Comparison of ENCODE assay signal across 7 cellular contexts in the genomic region with DNA sequence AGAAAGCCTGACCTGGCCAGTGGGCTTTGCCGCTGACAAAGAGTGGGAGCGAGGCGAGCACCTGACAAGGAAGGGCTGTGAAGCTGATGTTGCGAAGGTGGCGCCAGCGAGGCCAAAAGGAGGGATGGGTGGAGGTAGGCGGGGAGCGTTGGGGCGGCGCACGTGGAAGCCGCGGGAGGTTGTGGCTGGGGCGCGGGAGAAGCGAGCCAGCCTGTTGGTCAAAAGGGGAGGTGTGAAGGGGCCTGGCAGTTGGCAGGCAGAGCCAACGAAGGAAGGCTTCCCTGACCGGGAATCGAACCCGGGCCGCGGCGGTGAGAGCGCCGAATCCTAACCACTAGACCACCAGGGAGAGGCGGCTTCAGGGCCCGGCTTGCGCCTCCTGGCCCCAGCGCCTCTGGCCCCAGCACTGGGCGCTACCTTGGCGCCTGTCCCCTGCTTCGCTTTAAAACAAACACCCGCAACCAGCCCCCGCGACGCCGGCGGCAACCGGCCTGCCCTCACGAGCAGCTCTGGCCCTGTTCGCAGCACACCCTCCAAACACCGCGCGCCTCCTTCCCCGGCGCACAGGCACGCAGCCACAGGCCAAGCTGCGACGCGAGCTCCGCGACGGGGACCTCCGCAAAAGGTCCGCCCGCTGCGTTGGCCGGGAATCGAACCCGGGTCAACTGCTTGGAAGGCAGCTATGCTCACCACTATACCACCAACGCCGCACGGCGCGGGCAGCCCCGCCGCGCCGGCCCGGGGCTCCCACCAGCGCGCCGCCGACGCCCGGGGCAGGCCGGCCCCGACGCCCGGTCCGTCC. TPM values are rescaled to one million over a fixed set of nuclear protein-coding genes. Genes with fewer than 3 reads are reported as not detected.
DNase-seq lines count a peak whose midpoint lies in the region; ATAC-seq and TF ChIP-seq lines count a peak whose summit lies in the region.
"Not testable (repeated sequence)": the region's sequence is repeated elsewhere in the genome, so short reads cannot be mapped to it uniquely, and the experiment has no call there.

No MANE protein-coding gene starts in this region.

- no CpG with 5 or more reads among the region's 81 CpGs for whole genome bisulfite sequencing in lung, 2 donors

- not testable (repeated sequence) for H3K4me1 ChIP-seq in lung (ENCODE audit: control insufficient read depth in 2 of 2, insufficient read depth in 2 of 2, low read length in 2 of 2)

- not testable (repeated sequence) for TF ChIP-seq CTCF in lung (IDR thresholded peaks at IDR 0.05; ENCODE audit: control extremely low read depth, extremely low read depth)

- DNase-seq in activated naive CD8-positive, alpha-beta T cell treated with anti-CD3 and anti-CD28 coated beads, Interleukin-2, amount 50 U/mL, for 24 hours; lung (ENCODE audit: low spot score): not testable (repeated sequence)

- peaks cover 19% of the 10 kb centered on the region for H3K27me3 Mint-ChIP-seq in activated naive CD8-positive, alpha-beta T cell treated with anti-CD3 and anti-CD28 coated beads, Interleukin-2, amount 50 U/mL, for 24 hours

- H3K27me3 ChIP-seq in lung (ENCODE audit: control insufficient read depth, insufficient read depth), result not testable (repeated sequence)

- H3K36me3 ChIP-seq in lung (ENCODE audit: control insufficient read depth in 2 of 2, insufficient read depth in 2 of 2, low read length in 2 of 2), result not testable (repeated sequence)

- H3K4me3 ChIP-seq in lung, result not testable (repeated sequence)

- not testable (repeated sequence) for H3K4me3 Mint-ChIP-seq in activated naive CD8-positive, alpha-beta T cell treated with anti-CD3 and anti-CD28 coated beads, Interleukin-2, amount 50 U/mL, for 24 hours

- H3K27ac ChIP-seq in lung (ENCODE audit: low read depth in 1 of 2, low read length in 1 of 2), result not testable (repeated sequence)

- H3K27ac Mint-ChIP-seq in activated naive CD8-positive, alpha-beta T cell treated with anti-CD3 and anti-CD28 coated beads, Interleukin-2, amount 50 U/mL, for 24 hours, result not testable (repeated sequence)

- H3K9me3 ChIP-seq in lung (ENCODE audit: control insufficient read depth in 2 of 2, insufficient read depth in 1 of 2, low read length in 1 of 2), result not testable (repeated sequence)

- H3K9me3 Mint-ChIP-seq in activated naive CD8-positive, alpha-beta T cell treated with anti-CD3 and anti-CD28 coated beads, Interleukin-2, amount 50 U/mL, for 24 hours, result not testable (repeated sequence)

- ATAC-seq in GM18868 (IDR thresholded peaks at IDR 0.05; ENCODE audit: unreplicated experiment), result peak; percentile 81
- ATAC-seq in GM21367 (IDR thresholded peaks at IDR 0.05; ENCODE audit: unreplicated experiment), result peak; percentile 42
- ATAC-seq in HG02642 (IDR thresholded peaks at IDR 0.05; ENCODE audit: poor library complexity, unreplicated experiment), result peak; percentile 74
- peak; percentile 68 for ATAC-seq in HG03097 (IDR thresholded peaks at IDR 0.05; ENCODE audit: low FRiP score, unreplicated experiment)
- ATAC-seq in HG03571 (IDR thresholded peaks at IDR 0.05; ENCODE audit: unreplicated experiment), result peak; percentile 71
- ATAC-seq in activated naive CD8-positive, alpha-beta T cell treated with anti-CD3 and anti-CD28 coated beads, Interleukin-2, amount 50 U/mL, for 24 hours, result peak; percentile 85
- ATAC-seq in lung (ENCODE audit: insufficient read depth, low FRiP score), result peak; percentile 84

- not testable (repeated sequence) for H3K36me3 Mint-ChIP-seq in activated naive CD8-positive, alpha-beta T cell treated with anti-CD3 and anti-CD28 coated beads, Interleukin-2, amount 50 U/mL, for 24 hours (ENCODE audit: low read depth)

- not testable (repeated sequence) for H3K4me1 Mint-ChIP-seq in activated naive CD8-positive, alpha-beta T cell treated with anti-CD3 and anti-CD28 coated beads, Interleukin-2, amount 50 U/mL, for 24 hours

RNA-seq across cellular contexts. Expression of a gene that starts 35.9 kb away (rescaled TPM):
- 10 to 100 TPM; 83.7 to 94.9 TPM for total RNA-seq in lung
- 100 to 1,000 TPM in 1 of 2 donors, 10 to 100 TPM in 1; 37.6 to 204 TPM for polyA plus RNA-seq in lung

RNA-seq across cellular contexts. Expression of a gene that starts 55.0 kb away (rescaled TPM):
- 10 to 100 TPM; 11.7 to 42.5 TPM for total RNA-seq in lung
- polyA plus RNA-seq in lung, result 10 to 100 TPM; 21.1 to 29.3 TPM
